Comparison of ENCODE assay signal across 1 cellular context in genomic region chr6:37904590-37904989, GRCh38.
TF ChIP-seq lines count a peak whose summit lies in the region.

No MANE protein-coding gene starts in this region.

TF ChIP-seq in K562, 482 proteins besides CTCF, POLR2A, EP300 and RAD21 (continued from another document):
- TF ChIP-seq CREBBP (IDR thresholded peaks at IDR 0.05; ENCODE audit: low read depth, low read length) = no peak
- TF ChIP-seq ZBTB43 (CRISPR knock-in tag; IDR thresholded peaks at IDR 0.05) = no peak
- no peak for TF ChIP-seq MLX (CRISPR knock-in tag; conservative IDR thresholded peaks at IDR 0.05)
- no peak for TF ChIP-seq RNF2 (IDR thresholded peaks at IDR 0.05)
- TF ChIP-seq ZNF407 (IDR thresholded peaks at IDR 0.05; ENCODE audit: low read depth) = no peak
- no peak for TF ChIP-seq GABPA (tag; conservative IDR thresholded peaks at IDR 0.05; ENCODE audit: low read depth)
- no peak for TF ChIP-seq MITF (IDR thresholded peaks at IDR 0.05)
- no peak for TF ChIP-seq ZNF780A (CRISPR knock-in tag; IDR thresholded peaks at IDR 0.05)
- no peak for TF ChIP-seq NFRKB (IDR thresholded peaks at IDR 0.05; ENCODE audit: low read depth)
- no peak for TF ChIP-seq ZBED1 (IDR thresholded peaks at IDR 0.05)
- TF ChIP-seq ZFP30 (CRISPR knock-in tag; IDR thresholded peaks at IDR 0.05; ENCODE audit: borderline replicate concordance) = no peak
- no peak for TF ChIP-seq ZNF165 (CRISPR knock-in tag; IDR thresholded peaks at IDR 0.05; ENCODE audit: borderline replicate concordance)
- TF ChIP-seq CREB1 (IDR thresholded peaks at IDR 0.05) = no peak
- TF ChIP-seq CREB1 (CRISPR knock-in tag; IDR thresholded peaks at IDR 0.05) = no peak
- TF ChIP-seq USF2 (CRISPR knock-in tag; IDR thresholded peaks at IDR 0.05) = no peak
- TF ChIP-seq POU5F1 (IDR thresholded peaks at IDR 0.05; ENCODE audit: borderline replicate concordance, low read depth, low read length, partially characterized antibody) = no peak
